ENCODE assay signal across 20 cellular contexts in the genomic region with DNA sequence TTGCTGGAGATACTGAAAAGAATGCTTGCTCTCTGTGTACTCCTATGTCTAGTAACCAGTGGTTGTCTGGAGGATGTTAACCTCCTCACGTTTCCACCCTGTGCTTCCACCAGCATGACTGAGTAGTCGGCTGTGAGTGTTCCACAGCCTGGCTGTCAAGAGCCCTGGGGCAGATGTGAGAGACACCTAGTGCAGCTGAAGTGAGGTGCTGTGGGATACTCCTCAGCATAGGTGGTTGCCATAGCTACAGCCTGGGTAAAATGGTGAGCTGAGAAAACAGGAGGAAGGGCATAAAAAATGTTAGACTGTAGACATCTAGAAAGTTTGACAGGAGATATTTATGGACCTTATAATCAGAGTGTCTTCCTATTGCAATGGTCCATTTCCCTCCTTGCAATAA. TPM values are rescaled to one million over a fixed set of nuclear protein-coding genes. Genes with fewer than 3 reads are reported as not detected.
A peak's percentile ranks its signal among the peaks of the same experiment; 100 is the strongest.
DNase-seq lines count a peak whose midpoint lies in the region; ATAC-seq, FAIRE-seq and TF ChIP-seq lines count a peak whose summit lies in the region.
"Had no signal": no experiment of that assay in that cellular context is flagged by ENCODE, and none has a peak within 500 bp of the region (broad histone marks: within the 10 kb centered on the region; RNA-seq: fewer than 3 reads in every experiment).

No MANE protein-coding gene starts in this region.

- ATAC-seq in A549: peak; percentile 38 to 45; a peak in 3 of 6 replicates
- peak; percentile 36 for ATAC-seq in esophagus mucosa
- ATAC-seq: CD8-positive, alpha-beta T cell; HCT116; Right ventricle myocardium inferior; T-helper 17 cell had no signal

- no peak for TF ChIP-seq EP300 in A549 (IDR thresholded peaks at IDR 0.05)

- no peak overlapping the region for H3K27ac ChIP-seq in A549
- H3K27ac ChIP-seq: PC-9 had no signal

- POLR2A ChIA-PET in A549 (lab: Yijun Ruan, JAX): no interaction called here

- TF ChIP-seq RAD21 in A549 (conservative IDR thresholded peaks at IDR 0.05 in 1 of 2, IDR thresholded peaks at IDR 0.05 in 1 of 2): no peak

- CTCF ChIA-PET in A549 (lab: Yijun Ruan, JAX): interaction anchor here (1.1 to 1.5 kb wide), 2 partner anchors 53 to 54 kb away, joined by 3 to 4 read pairs; no protein-coding TSS in a partner anchor

- 0% methylated on average over 2 of the region's 2 CpGs for WGBS in A549 (ENCODE audit: missing lambda C conversion rate)

- TF ChIP-seq CTCF in A549 (IDR thresholded peaks at IDR 0.05): no peak

- DNase-seq in A549 (ENCODE audit: low read depth in 1 of 2, low spot score in 1 of 2) (no peak), D341Med (ENCODE audit: low spot score) (peak; percentile 8), NCI-H187 treated with DMSO at 0.1 percent for 48 hours (lab: John Stamatoyannopoulos, UW) (peak; percentile 83), NCI-H1092 treated with DMSO at 0.1 percent for 48 hours (lab: John Stamatoyannopoulos, UW) (no peak), NCI-H1048 (lab: John Stamatoyannopoulos, UW) (no peak), hepatic stellate cell (ENCODE audit: low spot score) (no peak)
- DNase-seq: CD8-positive, alpha-beta T cell; EL; IMR-90; MV-4-11; NCI-H2029; NCI-H526 treated with DMSO at 0.1 percent for 48 hours; PC-9; T-helper 17 cell had no signal

- H3K4me3 ChIP-seq in A549: no peak overlapping the region
- H3K4me3 ChIP-seq: PC-9 had no signal

- peaks cover 6% of the 10 kb centered on the region; the same call in 1 of the 3 replicates for H3K4me1 ChIP-seq in A549

- no peak overlapping the region for H3K4me2 ChIP-seq in A549
- H3K4me2 ChIP-seq: PC-9 had no signal

- H3K9me3 ChIP-seq in A549: no peaks in the 10 kb centered on the region

- FAIRE-seq in A549 (lab: Jason Lieb, UNC): no peak

- no peak for TF ChIP-seq POLR2A in A549 (IDR thresholded peaks at IDR 0.05; ENCODE audit: low read length)

TF ChIP-seq in A549, 52 proteins besides CTCF, POLR2A, EP300 and RAD21:
- no peak for TF ChIP-seq HOXA7 (CRISPR knock-in tag; IDR thresholded peaks at IDR 0.05)

RNA-seq across cellular contexts. Expression of a gene that starts 15.8 kb away (rescaled TPM):
- polyA plus RNA-seq in A549 (2011; rRNA removed) (not detected in 2 replicates), A549 (2017; fragmentation: RNase III; extraction: RNeasy Plus Mini Kit Qiagen cat#74134 plus additional on column Dnase treatment) (not detected in 3 replicates)
- 0.01 and 0.04 TPM in 2 replicates for polyA plus RNA-seq in A549 (2012; cell fraction: cytosol; rRNA removed)
- polyA plus RNA-seq in A549 (2012; cell fraction: nucleus; rRNA removed): 0.02 TPM in 1 of 2 replicates, not detected in the other
- not detected in 2 replicates for polyA minus RNA-seq in A549 (2011; rRNA and poly(A)+ RNA removed)
- 145 TPM for total RNA-seq in esophagus mucosa
- total RNA-seq: CD8-positive, alpha-beta T cell; IMR-90; LHCN-M2; PC-9; Right ventricle myocardium inferior; T-helper 17 cell had no signal
- polyA plus RNA-seq: IMR-90 had no signal

RNA-seq across cellular contexts. Expression of a gene that starts 22.8 kb away (rescaled TPM):
- polyA plus RNA-seq in A549 (2011; rRNA removed) (not detected in 2 replicates), A549 (2017; fragmentation: RNase III; extraction: RNeasy Plus Mini Kit Qiagen cat#74134 plus additional on column Dnase treatment) (not detected in 3 replicates)
- not detected in 2 replicates for polyA plus RNA-seq in A549 (2012; cell fraction: cytosol; rRNA removed)
- polyA plus RNA-seq in A549 (2012; cell fraction: nucleus; rRNA removed): not detected in 2 replicates
- polyA minus RNA-seq in A549 (2011; rRNA and poly(A)+ RNA removed): not detected in 2 replicates
- total RNA-seq in esophagus mucosa: 3.5 TPM
- total RNA-seq: CD8-positive, alpha-beta T cell; HT-29; IMR-90; LHCN-M2; PC-9; Right ventricle myocardium inferior; T-helper 17 cell had no signal
- polyA plus RNA-seq: BJ, IMR-90 had no signal

RNA-seq across cellular contexts. Expression of a gene that starts 46.1 kb away (rescaled TPM):
- polyA plus RNA-seq in A549 (2011; rRNA removed) (not detected in 2 replicates), A549 (2017; fragmentation: RNase III; extraction: RNeasy Plus Mini Kit Qiagen cat#74134 plus additional on column Dnase treatment) (not detected in 3 replicates)
- not detected in 2 replicates for polyA plus RNA-seq in A549 (2012; cell fraction: cytosol; rRNA removed)
- polyA plus RNA-seq in A549 (2012; cell fraction: nucleus; rRNA removed): not detected in 2 replicates
- polyA minus RNA-seq in A549 (2011; rRNA and poly(A)+ RNA removed): not detected in 2 replicates
- not detected for total RNA-seq in esophagus mucosa
- total RNA-seq: CD8-positive, alpha-beta T cell; HT-29; IMR-90; LHCN-M2; PC-9; Right ventricle myocardium inferior; T-helper 17 cell had no signal
- polyA plus RNA-seq: BJ, IMR-90 had no signal

RNA-seq across cellular contexts. Expression of a gene that starts 46.3 kb away (rescaled TPM):
- polyA plus RNA-seq in A549 (2011; rRNA removed) (not detected in 2 replicates), A549 (2017; fragmentation: RNase III; extraction: RNeasy Plus Mini Kit Qiagen cat#74134 plus additional on column Dnase treatment) (not detected in 3 replicates)
- not detected in 2 replicates for polyA plus RNA-seq in A549 (2012; cell fraction: cytosol; rRNA removed)
- polyA plus RNA-seq in A549 (2012; cell fraction: nucleus; rRNA removed): not detected in 2 replicates
- not detected in 2 replicates for polyA minus RNA-seq in A549 (2011; rRNA and poly(A)+ RNA removed)
- not detected for total RNA-seq in esophagus mucosa
- total RNA-seq: CD8-positive, alpha-beta T cell; HT-29; IMR-90; LHCN-M2; PC-9; Right ventricle myocardium inferior; T-helper 17 cell had no signal
- polyA plus RNA-seq: BJ, IMR-90 had no signal

RNA-seq across cellular contexts. Expression of a gene that starts 59.7 kb away (rescaled TPM):
- not detected in 2 replicates for polyA plus RNA-seq in A549 (2011; rRNA removed)
- polyA plus RNA-seq in A549 (2012; cell fraction: cytosol; rRNA removed): not detected in 2 replicates
- polyA plus RNA-seq in A549 (2012; cell fraction: nucleus; rRNA removed): not detected in 2 replicates
- polyA plus RNA-seq in A549 (2017; fragmentation: RNase III; extraction: RNeasy Plus Mini Kit Qiagen cat#74134 plus additional on column Dnase treatment): not detected in 3 replicates
- not detected in 2 replicates for polyA minus RNA-seq in A549 (2011; rRNA and poly(A)+ RNA removed)
- total RNA-seq in esophagus mucosa: 1,843 TPM
- total RNA-seq: CD8-positive, alpha-beta T cell; HT-29; IMR-90; LHCN-M2; PC-9; Right ventricle myocardium inferior; T-helper 17 cell had no signal
- polyA plus RNA-seq: BJ, IMR-90 had no signal

Comparison
In these comparisons a context has a peak if more than half of its experiments do, and no peak if none do; other contexts are left out.
1. DNase-seq: peak in D341Med (single experiment) and NCI-H187 treated with DMSO at 0.1 percent for 48 hours (single experiment); none in A549 (0 of 2), NCI-H1092 treated with DMSO at 0.1 percent for 48 hours (single experiment), NCI-H1048 (single experiment) and hepatic stellate cell (single experiment).